In genomic region chr15:77858677-77859490, GRCh38 we compare ENCODE assay signal across 17 cellular contexts.
A peak's percentile ranks its signal among the peaks of the same experiment; 100 is the strongest.
DNase-seq lines count a peak whose midpoint lies in the region; ATAC-seq, FAIRE-seq and TF ChIP-seq lines count a peak whose summit lies in the region.
"Had no signal": no experiment of that assay in that cellular context is flagged by ENCODE, and none has a peak within 500 bp of the region (broad histone marks: within the 10 kb centered on the region; RNA-seq: fewer than 3 reads in every experiment).

No MANE protein-coding gene starts in this region.

- no peak for TF ChIP-seq POLR2A in A549 (IDR thresholded peaks at IDR 0.05; ENCODE audit: low read length)
- no peak for TF ChIP-seq POLR2A in GM12892 (IDR thresholded peaks at IDR 0.05; ENCODE audit: low read depth, low read length)

- POLR2A ChIA-PET in A549 (lab: Yijun Ruan, JAX): no interaction called here

- TF ChIP-seq RAD21 in A549 (conservative IDR thresholded peaks at IDR 0.05 in 1 of 2, IDR thresholded peaks at IDR 0.05 in 1 of 2): no peak

- TF ChIP-seq EP300 in A549 (IDR thresholded peaks at IDR 0.05): no peak

- FAIRE-seq in A549 (lab: Jason Lieb, UNC) (no peak), GM12892 (lab: Jason Lieb, UNC) (peak; percentile 38), kidney (lab: Jason Lieb, UNC) (no peak)

- no peak overlapping the region for H3K4me2 ChIP-seq in A549

- no peak overlapping the region for H3K9ac ChIP-seq in kidney (ENCODE audit: low read length in 2 of 2)

- no peaks in the 10 kb centered on the region for H3K36me3 ChIP-seq in kidney (ENCODE audit: control insufficient read depth in 1 of 2, insufficient read depth in 2 of 2, low read length in 2 of 2)
- H3K36me3 ChIP-seq: gastroesophageal sphincter had no signal

- DNase-seq in A549 (ENCODE audit: low read depth in 1 of 2, low spot score in 1 of 2) (no peak), GM12892 (ENCODE audit: insufficient read length) (no peak), NOMO-1 treated with dmso at 0.1 percent for 144 hours (lab: John Stamatoyannopoulos, UW; ENCODE audit: unreplicated experiment) (peak; percentile 75), kidney (peak; percentile 30), NCI-H510A treated with DMSO at 0.1 percent for 48 hours (lab: John Stamatoyannopoulos, UW) (no peak), NCI-H82 (lab: John Stamatoyannopoulos, UW) (no peak), caudate nucleus (lab: John Stamatoyannopoulos, UW) (no peak), AG20443 (ENCODE audit: low spot score) (no peak)
- DNase-seq: activated CD4-positive, alpha-beta T cell treated with anti-CD3 and anti-CD28 coated beads for 36 hours; activated naive CD8-positive, alpha-beta T cell treated with anti-CD3 and anti-CD28 coated beads for 36 hours; cerebellar nuclear complex; DMS 273 treated with DMSO at 0.1 percent for 48 hours; immature natural killer cell; nucleus accumbens; stimulated activated naive CD4-positive, alpha-beta T cell; T-helper 2 cell had no signal

- ATAC-seq in A549: no peak
- ATAC-seq: activated CD4-positive, alpha-beta T cell treated with anti-CD3 and anti-CD28 coated beads for 36 hours; gastroesophageal sphincter had no signal

- H3K4me1 ChIP-seq in A549 (no peaks in the 10 kb centered on the region), kidney (ENCODE audit: control insufficient read depth in 1 of 2, insufficient read depth in 1 of 2, low read depth in 1 of 2, low read length in 2 of 2) (no peaks in the 10 kb centered on the region)
- H3K4me1 ChIP-seq: gastroesophageal sphincter had no signal

- CTCF ChIA-PET in A549 (lab: Yijun Ruan, JAX): interaction anchor here (0.6 to 1.8 kb wide), 2 partner anchors 11 to 16 kb away, joined by 3 to 5 read pairs; no protein-coding TSS in a partner anchor

- WGBS in A549 (ENCODE audit: missing lambda C conversion rate): 54% methylated on average over 11 of the region's 11 CpGs

- H3K27ac ChIP-seq in A549 (no peak overlapping the region), kidney (ENCODE audit: low read depth in 2 of 2, low read length in 2 of 2) (no peak overlapping the region), caudate nucleus (ENCODE audit: low read depth, low read length) (no peak overlapping the region)
- H3K27ac ChIP-seq: gastroesophageal sphincter had no signal

- intact Hi-C loops in kidney (cut with DNase I): no loop called here

- no peak for TF ChIP-seq CTCF in A549 (IDR thresholded peaks at IDR 0.05)
- TF ChIP-seq CTCF in kidney (IDR thresholded peaks at IDR 0.05; ENCODE audit: borderline replicate concordance, extremely low read depth, insufficient read depth): no peak

- no peak overlapping the region for H3K4me3 ChIP-seq in A549
- H3K4me3 ChIP-seq in kidney (ENCODE audit: low read length in 2 of 2): no peak overlapping the region
- H3K4me3 ChIP-seq: gastroesophageal sphincter had no signal

- no peaks in the 10 kb centered on the region for H3K9me3 ChIP-seq in A549
- no peaks in the 10 kb centered on the region for H3K9me3 ChIP-seq in kidney (ENCODE audit: control insufficient read depth in 1 of 2, low read length in 2 of 2)
- H3K9me3 ChIP-seq: gastroesophageal sphincter had no signal

TF ChIP-seq in A549, 52 proteins besides CTCF, POLR2A, EP300 and RAD21:
- TF ChIP-seq REST (IDR thresholded peaks at IDR 0.05) (peak; percentile 40; the same call in 1 of the 2 replicates), CHD2 (IDR thresholded peaks at IDR 0.05; ENCODE audit: low read length, partially characterized antibody) (peak; percentile 59), JUN (IDR thresholded peaks at IDR 0.05) (no peak)

Comparison
In these comparisons a context has a peak if more than half of its experiments do, and no peak if none do; other contexts are left out.
1. DNase-seq: peak in NOMO-1 treated with dmso at 0.1 percent for 144 hours (single experiment) and kidney (single experiment); none in A549 (0 of 2), GM12892 (single experiment), NCI-H510A treated with DMSO at 0.1 percent for 48 hours (single experiment), NCI-H82 (single experiment), caudate nucleus (0 of 61) and AG20443 (single experiment).